ENCODE assay signal across 8 cellular contexts in genomic region chr20:20712474-20713243, GRCh38. TPM values are rescaled to one million over a fixed set of nuclear protein-coding genes. Genes with fewer than 3 reads are reported as not detected.
DNase-seq lines count a peak whose midpoint lies in the region; ATAC-seq and TF ChIP-seq lines count a peak whose summit lies in the region.

RALGAPA2 (minus strand) TSS chr20:20712644; CDS start chr20:20712480, 164 bp downstream.

- no peak for TF ChIP-seq CTCF in DOHH2 (IDR thresholded peaks at IDR 0.05; ENCODE audit: low read depth, low read length, poor library complexity, severe bottlenecking)
- TF ChIP-seq CTCF in LNCaP clone FGC (IDR thresholded peaks at IDR 0.05; ENCODE audit: control insufficient read depth, extremely low read depth, insufficient read depth), result no peak
- no peak for TF ChIP-seq CTCF in RWPE1 (conservative IDR thresholded peaks at IDR 0.05; ENCODE audit: low read depth)
- TF ChIP-seq CTCF in fibroblast of lung (conservative IDR thresholded peaks at IDR 0.05 in 1 of 2, IDR thresholded peaks at IDR 0.05 in 1 of 2; ENCODE audit: low read depth in 1 of 2, low read length in 2 of 2), result no peak

- peak; percentile 96 for DNase-seq in GOT3 (lab: John Stamatoyannopoulos, UW)
- DNase-seq in LNCaP clone FGC (ENCODE audit: low read depth), result peak; percentile 99
- DNase-seq in RWPE1 (ENCODE audit: low spot score), result peak; percentile 93
- DNase-seq in fibroblast of lung (ENCODE audit: low read depth in 2 of 2), result peak; percentile 98 to 99
- DNase-seq in naive thymus-derived CD4-positive, alpha-beta T cell, result peak; percentile 91 to 97 (median 95)
- peak; percentile 96 for DNase-seq in stimulated activated naive B cell treated with anti-CD40 and anti-IgM and Interleukin-4, amounts not matched to agents 10 μg/mL and 1 μg/mL and 100 μg/mL, for 72 hours

- peaks cover 9% of the 10 kb centered on the region for H3K79me2 ChIP-seq in DOHH2 (ENCODE audit: control insufficient read depth, low read length)
- no peaks in the 10 kb centered on the region for H3K79me2 ChIP-seq in fibroblast of lung (ENCODE audit: control insufficient read depth, insufficient read depth, low read length)

- intact Hi-C loops in naive thymus-derived CD4-positive, alpha-beta T cell (cut with micrococcal nuclease), result loop anchor here (1.0 to 10.0 kb wide), 10 partner anchors 35 to 1918 kb away; partner anchors contain the start of genes CFAP61 (in 2 of the 2), CRNKL1 (in 2 of the 2), NAA20 (in 2 of the 2) and XRN2 (in 1 of the 2)

- no peaks in the 10 kb centered on the region for H3K36me3 Mint-ChIP-seq in activated T-helper 17 cell treated with anti-CD3 and anti-CD28 coated beads, Interleukin-2, amount 50 U/mL, for 72 hours (ENCODE audit: low read depth)
- peaks cover 0 to 12% (median 7%) of the 10 kb centered on the region in 5 donors for H3K36me3 Mint-ChIP-seq in naive thymus-derived CD4-positive, alpha-beta T cell
- peaks cover 0 to 3% of the 10 kb centered on the region in 2 donors for H3K36me3 Mint-ChIP-seq in stimulated activated naive B cell treated with anti-CD40 and anti-IgM and Interleukin-4, amounts not matched to agents 10 μg/mL and 1 μg/mL and 100 μg/mL, for 72 hours

- H3K27ac ChIP-seq in DOHH2 (ENCODE audit: low read depth, low read length), result peak within 1 kb of the TSS; percentile 45
- H3K27ac ChIP-seq in RWPE1, result peak within 1 kb of the TSS; percentile 89
- H3K27ac ChIP-seq in fibroblast of lung (ENCODE audit: insufficient read depth, low read length), result peak within 1 kb of the TSS; percentile 89
- peak within 1 kb of the TSS; percentile 91 for H3K27ac ChIP-seq in naive thymus-derived CD4-positive, alpha-beta T cell (ENCODE audit: low read depth, low read length)

- peak within 1 kb of the TSS; percentile 66 for H3K9ac ChIP-seq in fibroblast of lung (ENCODE audit: insufficient read depth, low read length)

- peaks cover 4% of the 10 kb centered on the region for H3K27me3 Mint-ChIP-seq in activated T-helper 17 cell treated with anti-CD3 and anti-CD28 coated beads, Interleukin-2, amount 50 U/mL, for 72 hours
- H3K27me3 Mint-ChIP-seq in naive thymus-derived CD4-positive, alpha-beta T cell, result no peaks in the 10 kb centered on the region
- no peaks in the 10 kb centered on the region for H3K27me3 Mint-ChIP-seq in stimulated activated naive B cell treated with anti-CD40 and anti-IgM and Interleukin-4, amounts not matched to agents 10 μg/mL and 1 μg/mL and 100 μg/mL, for 72 hours

- CTCF ChIA-PET in RWPE1 (lab: Yijun Ruan, JAX), result interaction anchor here (0.6 to 1.0 kb wide), 3 partner anchors 119 to 699 kb away, joined by 3 to 7 read pairs (median 3); no protein-coding TSS in a partner anchor
- CTCF ChIA-PET in naive thymus-derived CD4-positive, alpha-beta T cell (lab: Charles Lee), result interaction anchor here (1.3 kb wide), 1 partner anchor 116 kb away, joined by 3 read pairs; no protein-coding TSS in a partner anchor

- H3K4me1 ChIP-seq in DOHH2 (ENCODE audit: control insufficient read depth, low read length) (peaks cover 24% of the 10 kb centered on the region), fibroblast of lung (ENCODE audit: control insufficient read depth, extremely low read depth, insufficient read depth, low read length) (no peaks in the 10 kb centered on the region)
- H3K4me1 ChIP-seq in naive thymus-derived CD4-positive, alpha-beta T cell (ENCODE audit: control insufficient read depth in 2 of 2, insufficient read depth in 2 of 2, low read length in 2 of 2), result peaks cover 9% of the 10 kb centered on the region in 2 donors

- H3K9me3 Mint-ChIP-seq in activated T-helper 17 cell treated with anti-CD3 and anti-CD28 coated beads, Interleukin-2, amount 50 U/mL, for 72 hours, result no peaks in the 10 kb centered on the region
- peaks cover 0 to 2% (median 0%) of the 10 kb centered on the region in 11 donors for H3K9me3 Mint-ChIP-seq in naive thymus-derived CD4-positive, alpha-beta T cell
- H3K9me3 Mint-ChIP-seq in stimulated activated naive B cell treated with anti-CD40 and anti-IgM and Interleukin-4, amounts not matched to agents 10 μg/mL and 1 μg/mL and 100 μg/mL, for 72 hours, result no peaks in the 10 kb centered on the region

- H3K27me3 ChIP-seq in DOHH2 (ENCODE audit: control insufficient read depth, low read length), result no peaks in the 10 kb centered on the region
- H3K27me3 ChIP-seq in fibroblast of lung (ENCODE audit: control insufficient read depth, insufficient read depth, low read length), result no peaks in the 10 kb centered on the region
- H3K27me3 ChIP-seq in naive thymus-derived CD4-positive, alpha-beta T cell (ENCODE audit: control insufficient read depth in 2 of 2, insufficient read depth in 2 of 2, low read length in 2 of 2), result no peaks in the 10 kb centered on the region

- H3K9me3 ChIP-seq in DOHH2 (ENCODE audit: control insufficient read depth, insufficient read depth, low read length) (no peaks in the 10 kb centered on the region), fibroblast of lung (ENCODE audit: control insufficient read depth, insufficient read depth, low read depth, low read length) (no peaks in the 10 kb centered on the region)
- H3K9me3 ChIP-seq in naive thymus-derived CD4-positive, alpha-beta T cell (ENCODE audit: control insufficient read depth in 2 of 3, low read length in 3 of 3), result no peaks in the 10 kb centered on the region

- H3K4me3 ChIP-seq in DOHH2 (ENCODE audit: low read length) (peak within 1 kb of the TSS; percentile 92), LNCaP clone FGC (ENCODE audit: low read depth, low read length) (peak within 1 kb of the TSS; percentile 71), fibroblast of lung (replicated peaks in 1 of 4; ENCODE audit: control extremely low read depth in 1 of 4, insufficient read depth in 1 of 4, low read depth in 3 of 4, low read length in 4 of 4) (peak within 1 kb of the TSS; percentile 57 to 90 (median 68))
- peak within 1 kb of the TSS; percentile 97 for H3K4me3 ChIP-seq in naive thymus-derived CD4-positive, alpha-beta T cell (ENCODE audit: low read length)

- 0 out of 2 replicates have a peak, but pooled peaks cover 4% of the 10 kb centered on the region for H3F3A ChIP-seq in DOHH2 (ENCODE audit: control insufficient read depth, insufficient read depth)

- H3K9me2 ChIP-seq in DOHH2 (replicated peaks; ENCODE audit: control insufficient read depth, low read length), result no peaks in the 10 kb centered on the region

- H3K36me3 ChIP-seq in DOHH2 (ENCODE audit: control insufficient read depth, low read length) (no peaks in the 10 kb centered on the region), fibroblast of lung (ENCODE audit: control insufficient read depth, insufficient read depth, low read length) (no peaks in the 10 kb centered on the region)
- peaks cover 0 to 4% (median 0%) of the 10 kb centered on the region in 3 experiments for H3K36me3 ChIP-seq in naive thymus-derived CD4-positive, alpha-beta T cell (ENCODE audit: control insufficient read depth in 2 of 3, insufficient read depth in 3 of 3, low read length in 3 of 3)

- POLR2A ChIA-PET in RWPE1 (lab: Yijun Ruan, JAX; ENCODE audit: low non-redundant PET), result interaction anchor here (0.6 to 1.0 kb wide), 2 partner anchors 10 to 68 kb away, joined by 3 read pairs; no protein-coding TSS in a partner anchor
- POLR2A ChIA-PET in naive thymus-derived CD4-positive, alpha-beta T cell (lab: Charles Lee), result interaction anchor here (0.6 to 1.9 kb wide), 2 partner anchors 413 to 590 kb away, joined by 3 to 5 read pairs; partner anchors contain the start of genes KIZ and XRN2

- peak; percentile 97 for ATAC-seq in activated T-helper 17 cell treated with anti-CD3 and anti-CD28 coated beads, Interleukin-2, amount 50 U/mL, for 72 hours (replicated peaks)
- peak; percentile 98 for ATAC-seq in naive thymus-derived CD4-positive, alpha-beta T cell
- ATAC-seq in stimulated activated naive B cell treated with anti-CD40 and anti-IgM and Interleukin-4, amounts not matched to agents 10 μg/mL and 1 μg/mL and 100 μg/mL, for 72 hours (replicated peaks), result peak; percentile 96 to 97

- H2AFZ ChIP-seq in fibroblast of lung (ENCODE audit: low read length), result peak within 1 kb of the TSS; percentile 95

- H3K4me3 Mint-ChIP-seq in activated T-helper 17 cell treated with anti-CD3 and anti-CD28 coated beads, Interleukin-2, amount 50 U/mL, for 72 hours, result peak within 1 kb of the TSS; percentile 91
- peak within 1 kb of the TSS; percentile 89 to 98 (median 96) for H3K4me3 Mint-ChIP-seq in naive thymus-derived CD4-positive, alpha-beta T cell
- peak within 1 kb of the TSS; percentile 92 to 95 for H3K4me3 Mint-ChIP-seq in stimulated activated naive B cell treated with anti-CD40 and anti-IgM and Interleukin-4, amounts not matched to agents 10 μg/mL and 1 μg/mL and 100 μg/mL, for 72 hours

- H3K4me2 ChIP-seq in DOHH2 (ENCODE audit: low read length), result peak within 1 kb of the TSS; percentile 93
- peak within 1 kb of the TSS; percentile 89 for H3K4me2 ChIP-seq in fibroblast of lung (ENCODE audit: extremely low read depth, insufficient read depth, low read length)

- peaks cover 14% of the 10 kb centered on the region for H3K4me1 Mint-ChIP-seq in activated T-helper 17 cell treated with anti-CD3 and anti-CD28 coated beads, Interleukin-2, amount 50 U/mL, for 72 hours
- peaks cover 23 to 41% (median 29%) of the 10 kb centered on the region in 7 donors for H3K4me1 Mint-ChIP-seq in naive thymus-derived CD4-positive, alpha-beta T cell
- peaks cover 15 to 29% of the 10 kb centered on the region in 2 donors for H3K4me1 Mint-ChIP-seq in stimulated activated naive B cell treated with anti-CD40 and anti-IgM and Interleukin-4, amounts not matched to agents 10 μg/mL and 1 μg/mL and 100 μg/mL, for 72 hours

- H4K20me1 ChIP-seq in DOHH2 (ENCODE audit: control insufficient read depth, insufficient read depth, low read depth, low read length) (no peaks in the 10 kb centered on the region), fibroblast of lung (ENCODE audit: control insufficient read depth, extremely low read depth, insufficient read depth, low read length) (no peaks in the 10 kb centered on the region)

- H3K27ac Mint-ChIP-seq in activated T-helper 17 cell treated with anti-CD3 and anti-CD28 coated beads, Interleukin-2, amount 50 U/mL, for 72 hours, result peak within 1 kb of the TSS; percentile 88
- peak within 1 kb of the TSS; percentile 90 to 98 (median 95) for H3K27ac Mint-ChIP-seq in naive thymus-derived CD4-positive, alpha-beta T cell
- H3K27ac Mint-ChIP-seq in stimulated activated naive B cell treated with anti-CD40 and anti-IgM and Interleukin-4, amounts not matched to agents 10 μg/mL and 1 μg/mL and 100 μg/mL, for 72 hours, result peak within 1 kb of the TSS; percentile 95

RNA-seq across cellular contexts. Expression of gene RALGAPA2, which starts in this region (rescaled TPM):
- 10 to 100 TPM; 19.2 to 23.2 TPM for total RNA-seq in activated T-helper 17 cell treated with anti-CD3 and anti-CD28 coated beads, Interleukin-2, amount 50 U/mL, for 72 hours
- 7.6 and 9.5 TPM in 2 replicates for total RNA-seq in fibroblast of lung
- polyA plus RNA-seq in fibroblast of lung, result 1.2 and 1.8 TPM in 2 replicates
- polyA plus RNA-seq in fibroblast of lung (2012), result 1.4 and 1.5 TPM in 2 replicates
- 2.9 TPM in 2 replicates for polyA minus RNA-seq in fibroblast of lung (ENCODE audit: low replicate concordance)
- 10 to 100 TPM; 27.5 to 45.4 (median 35.1) TPM for total RNA-seq in naive thymus-derived CD4-positive, alpha-beta T cell
- 1 to 10 TPM; 6.7 to 9.1 TPM for polyA plus RNA-seq in naive thymus-derived CD4-positive, alpha-beta T cell

Comparison
In these comparisons a context has a peak if more than half of its experiments do, and no peak if none do; other contexts are left out.
1. Peak in every context shown above with its lines: DNase-seq, ATAC-seq, H3K4me3 ChIP-seq and H3K27ac ChIP-seq.